Comparison of ENCODE assay signal across 20 cellular contexts in genomic region chr6:42287756-42288155, GRCh38.
"Had no signal": no experiment of that assay in that cellular context is flagged by ENCODE, and none has a peak within 500 bp of the region (broad histone marks: within the 10 kb centered on the region; RNA-seq: fewer than 3 reads in every experiment).

No MANE protein-coding gene starts in this region.

- H3K4me1 Mint-ChIP-seq: brain had no signal

- ATAC-seq: lower lobe of right lung; stimulated activated memory B cell treated with anti-CD40 and anti-IgM and Interleukin-4, amounts not matched to agents 10 μg/mL and 1 μg/mL and 100 μg/mL, for 72 hours had no signal

- H3K27ac Mint-ChIP-seq: activated naive CD8-positive, alpha-beta T cell treated with anti-CD3 and anti-CD28 coated beads, Interleukin-2, amount 10 ng/mL, durations not matched to agents 7 days and 5 days; nephron progenitor cell; stimulated activated memory B cell treated with anti-CD40 and anti-IgM and Interleukin-4, amounts not matched to agents 10 μg/mL and 1 μg/mL and 100 μg/mL, for 72 hours; type B pancreatic cell had no signal

- H3K9me3 Mint-ChIP-seq: stimulated activated memory B cell treated with anti-CD40 and anti-IgM and Interleukin-4, amounts not matched to agents 10 μg/mL and 1 μg/mL and 100 μg/mL, for 72 hours; type B pancreatic cell had no signal

- DNase-seq: activated naive CD8-positive, alpha-beta T cell treated with anti-CD3 and anti-CD28 coated beads, Interleukin-2, amount 10 ng/mL, durations not matched to agents 7 days and 5 days; caudate nucleus; colonic mucosa; erythroblast; foreskin melanocyte; glutamatergic neuron; hippocampal formation; islet precursor cell; lower lobe of right lung; nephron progenitor cell; nucleus accumbens; posterior cingulate gyrus; sigmoid colon; stimulated activated CD4-positive, alpha-beta T cell treated with anti-CD3 and anti-CD28 coated beads, Interleukin-4, amount 100 ng/mL, for 24 hours; T-helper 2 cell had no signal

- H3K9me3 ChIP-seq: colonic mucosa, lower lobe of right lung, sigmoid colon, SJSA1 had no signal

- H3K36me3 ChIP-seq: colonic mucosa, lower lobe of right lung, sigmoid colon had no signal

- H3K4me1 ChIP-seq: colonic mucosa, lower lobe of right lung, sigmoid colon had no signal

- H3K4me3 ChIP-seq: colonic mucosa, lower lobe of right lung, sigmoid colon, SJSA1 had no signal

- H3K27me3 Mint-ChIP-seq: activated naive CD8-positive, alpha-beta T cell treated with anti-CD3 and anti-CD28 coated beads, Interleukin-2, amount 10 ng/mL, durations not matched to agents 7 days and 5 days; brain; stimulated activated memory B cell treated with anti-CD40 and anti-IgM and Interleukin-4, amounts not matched to agents 10 μg/mL and 1 μg/mL and 100 μg/mL, for 72 hours; type B pancreatic cell had no signal

- H3K27me3 ChIP-seq: colonic mucosa, sigmoid colon, SJSA1 had no signal

- H3K27ac ChIP-seq: colonic mucosa, lower lobe of right lung, sigmoid colon, SJSA1, VCaP had no signal

- H3K4me3 Mint-ChIP-seq: activated naive CD8-positive, alpha-beta T cell treated with anti-CD3 and anti-CD28 coated beads, Interleukin-2, amount 10 ng/mL, durations not matched to agents 7 days and 5 days; brain; nephron progenitor cell; stimulated activated memory B cell treated with anti-CD40 and anti-IgM and Interleukin-4, amounts not matched to agents 10 μg/mL and 1 μg/mL and 100 μg/mL, for 72 hours; type B pancreatic cell had no signal
